20 cellular contexts compared by ENCODE assay signal in genomic region chr13:65787087-65787486, GRCh38.
"Had no signal": no experiment of that assay in that cellular context is flagged by ENCODE, and none has a peak within 500 bp of the region (broad histone marks: within the 10 kb centered on the region; RNA-seq: fewer than 3 reads in every experiment).

No MANE protein-coding gene starts in this region.

- H3K4me3 Mint-ChIP-seq: naive thymus-derived CD8-positive, alpha-beta T cell; stimulated activated memory B cell treated with anti-CD40 and anti-IgM and Interleukin-4, amounts not matched to agents 10 μg/mL and 1 μg/mL and 100 μg/mL, for 72 hours; stimulated activated naive CD8-positive, alpha-beta T cell treated with anti-CD3 and anti-CD28 coated beads, Interleukin-15, Interleukin-2, amounts not matched to agents 100 ng/mL and 50 ng/mL, for 24 hours had no signal

- H3K4me2 ChIP-seq: hepatocyte had no signal

- H3K4me1 ChIP-seq: psoas muscle, spleen, tibial artery, upper lobe of left lung, uterus had no signal

- H3K9me3 ChIP-seq: neutrophil, psoas muscle, tibial artery, upper lobe of left lung, uterus had no signal

- H3K27me3 Mint-ChIP-seq: naive thymus-derived CD8-positive, alpha-beta T cell; stimulated activated memory B cell treated with anti-CD40 and anti-IgM and Interleukin-4, amounts not matched to agents 10 μg/mL and 1 μg/mL and 100 μg/mL, for 72 hours; stimulated activated naive CD8-positive, alpha-beta T cell treated with anti-CD3 and anti-CD28 coated beads, Interleukin-15, Interleukin-2, amounts not matched to agents 100 ng/mL and 50 ng/mL, for 24 hours had no signal

- H3K36me3 ChIP-seq: neutrophil, spleen, tibial artery, upper lobe of left lung, uterus had no signal

- H3K27me3 ChIP-seq: hepatocyte, neutrophil, spleen, tibial artery, upper lobe of left lung, uterus had no signal

- H3K4me3 ChIP-seq: hepatocyte, mucosa of descending colon, psoas muscle, spleen, tibial artery, upper lobe of left lung, uterus had no signal

- H3K27ac Mint-ChIP-seq: naive thymus-derived CD8-positive, alpha-beta T cell; stimulated activated memory B cell treated with anti-CD40 and anti-IgM and Interleukin-4, amounts not matched to agents 10 μg/mL and 1 μg/mL and 100 μg/mL, for 72 hours; stimulated activated naive CD8-positive, alpha-beta T cell treated with anti-CD3 and anti-CD28 coated beads, Interleukin-15, Interleukin-2, amounts not matched to agents 100 ng/mL and 50 ng/mL, for 24 hours had no signal

- H3K4me1 Mint-ChIP-seq: naive thymus-derived CD8-positive, alpha-beta T cell; stimulated activated memory B cell treated with anti-CD40 and anti-IgM and Interleukin-4, amounts not matched to agents 10 μg/mL and 1 μg/mL and 100 μg/mL, for 72 hours had no signal

- H3K27ac ChIP-seq: hepatocyte, neutrophil, psoas muscle, spleen, tibial artery, upper lobe of left lung, uterus had no signal

- H3K36me3 Mint-ChIP-seq: naive thymus-derived CD8-positive, alpha-beta T cell; stimulated activated memory B cell treated with anti-CD40 and anti-IgM and Interleukin-4, amounts not matched to agents 10 μg/mL and 1 μg/mL and 100 μg/mL, for 72 hours had no signal

- H3K79me2 ChIP-seq: hepatocyte had no signal

- FAIRE-seq: islet of Langerhans had no signal

- H2AFZ ChIP-seq: hepatocyte had no signal

- DNase-seq: effector memory CD4-positive, alpha-beta T cell; foreskin melanocyte; head of caudate nucleus; mammary epithelial cell; mucosa of descending colon; naive thymus-derived CD8-positive, alpha-beta T cell; psoas muscle; retina; spleen; stimulated activated CD4-positive, alpha-beta T cell treated with anti-CD3 and anti-CD28 coated beads, Interleukin-15, amount 100 ng/mL, for 24 hours; stimulated activated CD4-positive, alpha-beta T cell treated with anti-CD3 and anti-CD28 coated beads, Interleukin-1b, Interleukin-23, amount 100 ng/mL, for 48 hours; stimulated activated CD4-positive, alpha-beta T cell treated with anti-CD3 and anti-CD28 coated beads, Interleukin-4, amount 100 ng/mL, for 24 hours; tibial artery; upper lobe of left lung; uterus had no signal
